In the genomic region with DNA sequence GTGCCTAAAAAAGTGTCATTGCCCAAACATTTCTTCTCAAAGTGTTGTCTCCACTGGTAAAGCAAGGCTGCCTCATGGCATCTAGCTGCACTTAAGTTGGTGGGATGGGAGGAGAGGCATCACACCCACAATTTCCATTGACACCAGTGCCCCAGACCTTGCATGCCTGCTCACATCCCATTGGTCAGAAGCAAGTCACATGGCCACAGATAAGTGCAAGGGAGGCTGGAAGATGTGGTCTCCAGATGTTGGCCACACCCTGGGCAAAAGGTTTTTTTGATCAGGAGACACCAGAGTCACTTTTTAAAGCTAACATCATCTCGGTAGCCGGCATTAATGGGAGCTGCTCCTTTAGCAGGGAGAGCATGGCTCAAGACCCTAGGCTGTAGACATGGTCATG, we compare ENCODE assay signal across 14 cellular contexts.
"Had no signal": no experiment of that assay in that cellular context is flagged by ENCODE, and none has a peak within 500 bp of the region (broad histone marks: within the 10 kb centered on the region; RNA-seq: fewer than 3 reads in every experiment).

No MANE protein-coding gene starts in this region.

- H3K9me3 ChIP-seq: left ventricle myocardium inferior, pancreas, prostate gland, suprapubic skin, thoracic aorta, tibial artery, uterus had no signal

- H3K4me1 ChIP-seq: left ventricle myocardium inferior, pancreas, prostate gland, suprapubic skin, tibial artery, uterus had no signal

- H3K27ac ChIP-seq: left ventricle myocardium inferior, pancreas, prostate gland, skin epidermis, suprapubic skin, thoracic aorta, tibial artery, uterus had no signal

- DNase-seq: islet precursor cell; left ventricle myocardium inferior; nucleus accumbens; retina; right cardiac atrium; stimulated activated CD4-positive, alpha-beta T cell treated with anti-CD3 and anti-CD28 coated beads, Interleukin-4, amount 100 ng/mL, for 24 hours; stimulated activated naive CD4-positive, alpha-beta T cell; tibial artery; uterus had no signal

- H3K4me3 ChIP-seq: left ventricle myocardium inferior, pancreas, prostate gland, skin epidermis, suprapubic skin, thoracic aorta, tibial artery, uterus had no signal

- H3K36me3 ChIP-seq: left ventricle myocardium inferior, pancreas, prostate gland, suprapubic skin, thoracic aorta, tibial artery, uterus had no signal

- H3K27me3 ChIP-seq: pancreas, uterus had no signal
